9 cellular contexts compared by ENCODE assay signal in the genomic region with DNA sequence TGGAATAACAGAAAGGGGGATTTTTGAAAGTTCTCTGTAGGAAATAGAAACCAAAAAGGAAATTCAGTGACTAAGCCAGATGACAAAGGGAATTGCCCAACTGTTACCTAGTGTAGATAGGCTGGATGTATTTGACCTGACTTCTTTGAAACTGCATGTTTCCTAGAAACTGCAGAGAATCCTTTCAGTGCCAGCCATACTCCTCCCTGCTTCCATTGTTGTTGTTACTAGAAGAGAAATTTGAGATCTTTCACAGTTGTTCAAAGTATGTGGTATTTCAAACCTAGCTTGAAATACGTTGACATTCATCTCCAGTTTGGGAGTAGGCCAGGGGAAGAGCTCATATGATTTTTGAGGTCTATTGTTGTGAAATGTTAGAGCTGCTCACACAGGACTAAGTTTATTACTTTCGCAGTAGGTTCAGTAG. TPM values are rescaled to one million over a fixed set of nuclear protein-coding genes. Genes with fewer than 3 reads are reported as not detected.
DNase-seq lines count a peak whose midpoint lies in the region; ATAC-seq and TF ChIP-seq lines count a peak whose summit lies in the region.
"Had no signal": no experiment of that assay in that cellular context is flagged by ENCODE, and none has a peak within 500 bp of the region (broad histone marks: within the 10 kb centered on the region; RNA-seq: fewer than 3 reads in every experiment).

No MANE protein-coding gene starts in this region.

- ATAC-seq in HG03135 (IDR thresholded peaks at IDR 0.05; ENCODE audit: unreplicated experiment) = no peak
- no peak for ATAC-seq in WTC11

- no peak overlapping the region for H3K4me3 Mint-ChIP-seq in dendritic cell treated with granulocyte-macrophage colony-stimulating factor and Interleukin-4, amounts not matched to agents 40 ng/mL and 50 ng/mL, for 4 days
- H3K4me3 Mint-ChIP-seq in WTC11 = no peak overlapping the region

- H3K27me3 Mint-ChIP-seq in dendritic cell treated with granulocyte-macrophage colony-stimulating factor and Interleukin-4, amounts not matched to agents 40 ng/mL and 50 ng/mL, for 4 days = no peaks in the 10 kb centered on the region
- H3K27me3 Mint-ChIP-seq in WTC11 (ENCODE audit: low read depth) = no peaks in the 10 kb centered on the region
- H3K27me3 Mint-ChIP-seq: progenitor cell of endocrine pancreas had no signal

- peaks cover 24% of the 10 kb centered on the region for H3K4me1 Mint-ChIP-seq in dendritic cell treated with granulocyte-macrophage colony-stimulating factor and Interleukin-4, amounts not matched to agents 40 ng/mL and 50 ng/mL, for 4 days (ENCODE audit: low read depth)
- H3K4me1 Mint-ChIP-seq in WTC11 = no peaks in the 10 kb centered on the region

- no peak for TF ChIP-seq CTCF in WTC11 (IDR thresholded peaks at IDR 0.05)

- H3K9me3 Mint-ChIP-seq in dendritic cell treated with granulocyte-macrophage colony-stimulating factor and Interleukin-4, amounts not matched to agents 40 ng/mL and 50 ng/mL, for 4 days = no peaks in the 10 kb centered on the region
- peaks cover 14% of the 10 kb centered on the region for H3K9me3 Mint-ChIP-seq in WTC11

- CTCF ChIA-PET in WTC11 (lab: Charles Lee) = interaction anchor here (2.2 kb wide), 1 partner anchor 189 kb away, joined by 7 read pairs; no protein-coding TSS in a partner anchor

- intact Hi-C loops in dendritic cell treated with granulocyte-macrophage colony-stimulating factor and Interleukin-4, amounts not matched to agents 40 ng/mL and 50 ng/mL, for 4 days (cut with micrococcal nuclease) = no loop called here

- H3K27ac Mint-ChIP-seq in dendritic cell treated with granulocyte-macrophage colony-stimulating factor and Interleukin-4, amounts not matched to agents 40 ng/mL and 50 ng/mL, for 4 days = peak overlapping the region; percentile 39
- no peak overlapping the region for H3K27ac Mint-ChIP-seq in WTC11
- H3K27ac Mint-ChIP-seq: progenitor cell of endocrine pancreas had no signal

- H3K36me3 Mint-ChIP-seq in dendritic cell treated with granulocyte-macrophage colony-stimulating factor and Interleukin-4, amounts not matched to agents 40 ng/mL and 50 ng/mL, for 4 days (ENCODE audit: low read depth) = peaks cover 10% of the 10 kb centered on the region
- H3K36me3 Mint-ChIP-seq in WTC11 = no peaks in the 10 kb centered on the region

- DNase-seq in ELR (ENCODE audit: low read depth) (peak; percentile 43), NCI-H2196 (lab: John Stamatoyannopoulos, UW; ENCODE audit: unreplicated experiment) (peak; percentile 10), non-pigmented ciliary epithelial cell (ENCODE audit: low read depth) (peak; percentile 20), superior temporal gyrus (ENCODE audit: extremely low spot score) (no peak), NCI-H345 (lab: John Stamatoyannopoulos, UW) (no peak), WTC11 (ENCODE audit: low spot score) (no peak)

- POLR2A ChIA-PET in WTC11 (lab: Charles Lee) = no interaction called here

TF ChIP-seq in WTC11, 78 proteins besides CTCF, POLR2A, EP300 and RAD21:
- TF ChIP-seq NR3C1 (CRISPR knock-in tag; conservative IDR thresholded peaks at IDR 0.05; ENCODE audit: low read depth) (no peak), TCF7 (CRISPR knock-in tag; IDR thresholded peaks at IDR 0.05; ENCODE audit: low read depth) (no peak), TP53 (CRISPR knock-in tag; IDR thresholded peaks at IDR 0.05) (no peak), FOXK1 (CRISPR knock-in tag; IDR thresholded peaks at IDR 0.05) (no peak), CREB1 (CRISPR knock-in tag; IDR thresholded peaks at IDR 0.05) (no peak), ATF2 (CRISPR knock-in tag; IDR thresholded peaks at IDR 0.05; ENCODE audit: borderline replicate concordance, low read depth) (no peak), ZNF263 (CRISPR knock-in tag; IDR thresholded peaks at IDR 0.05; ENCODE audit: low read depth) (no peak), FOXP1 (CRISPR knock-in tag; IDR thresholded peaks at IDR 0.05; ENCODE audit: borderline replicate concordance) (no peak), NR2C2 (CRISPR knock-in tag; IDR thresholded peaks at IDR 0.05) (no peak), GABPB1 (CRISPR knock-in tag; IDR thresholded peaks at IDR 0.05) (no peak), SMAD3 (CRISPR knock-in tag; IDR thresholded peaks at IDR 0.05; ENCODE audit: borderline replicate concordance) (no peak), ZNF423 (CRISPR knock-in tag; IDR thresholded peaks at IDR 0.05) (no peak), ZNF138 (CRISPR knock-in tag; conservative IDR thresholded peaks at IDR 0.05) (no peak), RORB (CRISPR knock-in tag; IDR thresholded peaks at IDR 0.05) (no peak), HMGA2 (CRISPR knock-in tag; IDR thresholded peaks at IDR 0.05) (no peak), ZMAT4 (CRISPR knock-in tag; IDR thresholded peaks at IDR 0.05) (no peak), RELA (CRISPR knock-in tag; IDR thresholded peaks at IDR 0.05; ENCODE audit: borderline replicate concordance) (no peak), SMAD4 (CRISPR knock-in tag; IDR thresholded peaks at IDR 0.05) (no peak)
- TF ChIP-seq, protein P1, sequence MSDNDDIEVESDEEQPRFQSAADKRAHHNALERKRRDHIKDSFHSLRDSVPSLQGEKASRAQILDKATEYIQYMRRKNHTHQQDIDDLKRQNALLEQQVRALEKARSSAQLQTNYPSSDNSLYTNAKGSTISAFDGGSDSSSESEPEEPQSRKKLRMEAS (CRISPR knock-in tag; IDR thresholded peaks at IDR 0.05) = no peak
TF ChIP-seq in WTC11: peak in this region for 0.

RNA-seq across cellular contexts. Expression of gene GBP5, which starts 1.8 kb away (rescaled TPM):
- total RNA-seq in WTC11 (2021) = 0.17 to 0.25 TPM (median 0.23 TPM) in 3 replicates
- total RNA-seq: progenitor cell of endocrine pancreas had no signal

Comparison
In these comparisons a context has a peak if more than half of its experiments do, and no peak if none do; other contexts are left out.
1. DNase-seq: peak in ELR (single experiment), NCI-H2196 (single experiment) and non-pigmented ciliary epithelial cell (single experiment); none in superior temporal gyrus (single experiment), NCI-H345 (single experiment) and WTC11 (single experiment).